In the genomic region with DNA sequence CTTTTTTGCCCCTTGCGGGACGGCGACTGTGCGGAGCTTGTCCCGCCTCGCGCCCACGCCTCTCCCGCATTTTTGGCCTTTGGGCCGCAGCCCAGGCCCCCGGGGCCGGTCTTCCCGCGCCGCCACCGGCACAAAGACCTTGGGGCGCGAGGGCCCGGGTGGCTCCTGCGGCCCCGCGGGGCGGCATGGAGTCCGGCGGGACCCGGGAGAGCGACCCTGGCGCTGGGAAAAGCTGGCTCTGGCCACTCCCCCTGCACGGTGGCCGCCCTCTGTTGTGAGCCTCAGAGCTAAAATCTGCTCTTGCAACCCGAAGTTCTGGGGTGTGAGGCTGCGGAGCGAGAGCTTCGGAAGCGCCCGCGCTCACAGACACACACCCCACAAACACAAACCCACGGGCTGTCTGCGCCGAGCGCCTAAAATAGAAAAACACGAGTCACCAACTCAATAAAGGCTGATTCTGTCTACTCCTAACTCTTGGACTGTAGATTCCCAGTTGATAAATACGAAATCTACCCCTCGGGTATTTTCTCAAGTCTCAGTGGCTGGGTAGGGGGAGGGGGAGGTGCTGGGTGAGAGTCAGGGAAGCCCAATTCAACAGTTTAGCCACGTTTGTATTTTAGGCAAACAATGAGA, we compare ENCODE assay signal across 8 cellular contexts. TPM values are rescaled to one million over a fixed set of nuclear protein-coding genes. Genes with fewer than 3 reads are reported as not detected.
DNase-seq lines count a peak whose midpoint lies in the region; FAIRE-seq and TF ChIP-seq lines count a peak whose summit lies in the region.

No MANE protein-coding gene starts in this region.

- peaks cover 17% of the 10 kb centered on the region for H3K4me1 ChIP-seq in skeletal muscle satellite cell (ENCODE audit: control insufficient read depth, insufficient read depth, low read length)

- no peak for TF ChIP-seq EP300 in Ishikawa (IDR thresholded peaks at IDR 0.05; ENCODE audit: borderline replicate concordance)

- no peak for TF ChIP-seq CTCF in RWPE1 (conservative IDR thresholded peaks at IDR 0.05; ENCODE audit: low read depth)
- TF ChIP-seq CTCF in brain (conservative IDR thresholded peaks at IDR 0.05): no peak

- H3K36me3 ChIP-seq in skeletal muscle satellite cell (ENCODE audit: insufficient read depth, low read length): no peaks in the 10 kb centered on the region

- no peak for FAIRE-seq in GM12891 (lab: Jason Lieb, UNC)

- peak overlapping the region; percentile 87 for H3K27ac ChIP-seq in RWPE1

- peaks cover 53% of the 10 kb centered on the region for H3K4me1 Mint-ChIP-seq in brain

- no peaks in the 10 kb centered on the region for H3K27me3 Mint-ChIP-seq in brain

- H3K4me2 ChIP-seq in skeletal muscle satellite cell (ENCODE audit: low read length): peak overlapping the region; percentile 85

- H3K36me3 Mint-ChIP-seq in brain: peaks cover 5% of the 10 kb centered on the region

- no peaks in the 10 kb centered on the region for H3K9me3 ChIP-seq in skeletal muscle satellite cell (replicated peaks; ENCODE audit: low read length)

- peak overlapping the region; percentile 88 to 99 (median 98) for H3K27ac Mint-ChIP-seq in brain

- TF ChIP-seq POLR2A in GM12891 (IDR thresholded peaks at IDR 0.05; ENCODE audit: low read depth, low read length): no peak

- peaks cover 0 to 6% (median 0%) of the 10 kb centered on the region in 5 experiments for H3K9me3 Mint-ChIP-seq in brain

- CTCF ChIA-PET in RWPE1 (lab: Yijun Ruan, JAX): interaction anchor here (0.6 to 0.7 kb wide), 2 partner anchors 86 to 531 kb away, joined by 3 to 6 read pairs; no protein-coding TSS in a partner anchor

- DNase-seq in 8988T: peak; percentile 77
- DNase-seq in GM12891 (ENCODE audit: insufficient read length, low spot score): peak; percentile 43
- peak; percentile 35 for DNase-seq in RWPE1 (ENCODE audit: low spot score)
- peak; percentile 76 for DNase-seq in iPS-NIHi11 (ENCODE audit: low spot score)
- DNase-seq in effector CD4-positive, alpha-beta T cell: no peak

- H3K9ac ChIP-seq in skeletal muscle satellite cell (ENCODE audit: low read depth, low read length): peak overlapping the region; percentile 78

- H3K4me3 Mint-ChIP-seq in brain: peak overlapping the region; percentile 91 to 95 (median 94)

- H3K27me3 ChIP-seq in skeletal muscle satellite cell (ENCODE audit: control insufficient read depth, insufficient read depth, low read length): peaks cover 12% of the 10 kb centered on the region

- POLR2A ChIA-PET in RWPE1 (lab: Yijun Ruan, JAX; ENCODE audit: low non-redundant PET): no interaction called here

- TF ChIP-seq RAD21 in Ishikawa (IDR thresholded peaks at IDR 0.05; ENCODE audit: low read depth): no peak

- peak overlapping the region; percentile 88 for H3K4me3 ChIP-seq in skeletal muscle satellite cell (ENCODE audit: low read length)

TF ChIP-seq in GM12891, 5 proteins besides CTCF, POLR2A, EP300 and RAD21:
- TF ChIP-seq POLR2AphosphoS5 (IDR thresholded peaks at IDR 0.05; ENCODE audit: low read depth, low read length) (no peak), TAF1 (IDR thresholded peaks at IDR 0.05; ENCODE audit: low read depth, low read length) (0 out of 2 replicates have a peak, but pooled peaks have one; percentile 13)

TF ChIP-seq in Ishikawa, 13 proteins besides CTCF, POLR2A, EP300 and RAD21:
- TF ChIP-seq EGR1 (IDR thresholded peaks at IDR 0.05) (peak; percentile 25; the same call in 1 of the 2 replicates), CEBPB (IDR thresholded peaks at IDR 0.05) (no peak), NFIC (IDR thresholded peaks at IDR 0.05) (no peak), ZBTB7A (IDR thresholded peaks at IDR 0.05; ENCODE audit: low read depth) (peak; percentile 74; the same call in 1 of the 2 replicates), TEAD4 (IDR thresholded peaks at IDR 0.05) (no peak; the same call in 1 of the 2 replicates), FOXM1 (IDR thresholded peaks at IDR 0.05; ENCODE audit: borderline replicate concordance, low read depth) (no peak), TCF12 (IDR thresholded peaks at IDR 0.05; ENCODE audit: low read depth) (peak; percentile 54; the same call in 1 of the 2 replicates), YY1 (IDR thresholded peaks at IDR 0.05; ENCODE audit: low read depth) (0 out of 2 replicates have a peak, but pooled peaks have one; percentile 19), CREB1 (IDR thresholded peaks at IDR 0.05; ENCODE audit: low read depth) (no peak), TAF1 (IDR thresholded peaks at IDR 0.05; ENCODE audit: low read depth) (no peak)
- TF ChIP-seq, protein P1, sequence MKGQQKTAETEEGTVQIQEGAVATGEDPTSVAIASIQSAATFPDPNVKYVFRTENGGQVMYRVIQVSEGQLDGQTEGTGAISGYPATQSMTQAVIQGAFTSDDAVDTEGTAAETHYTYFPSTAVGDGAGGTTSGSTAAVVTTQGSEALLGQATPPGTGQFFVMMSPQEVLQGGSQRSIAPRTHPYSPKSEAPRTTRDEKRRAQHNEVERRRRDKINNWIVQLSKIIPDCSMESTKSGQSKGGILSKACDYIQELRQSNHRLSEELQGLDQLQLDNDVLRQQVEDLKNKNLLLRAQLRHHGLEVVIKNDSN (IDR thresholded peaks at IDR 0.05): no peak
- TF ChIP-seq, protein P2, sequence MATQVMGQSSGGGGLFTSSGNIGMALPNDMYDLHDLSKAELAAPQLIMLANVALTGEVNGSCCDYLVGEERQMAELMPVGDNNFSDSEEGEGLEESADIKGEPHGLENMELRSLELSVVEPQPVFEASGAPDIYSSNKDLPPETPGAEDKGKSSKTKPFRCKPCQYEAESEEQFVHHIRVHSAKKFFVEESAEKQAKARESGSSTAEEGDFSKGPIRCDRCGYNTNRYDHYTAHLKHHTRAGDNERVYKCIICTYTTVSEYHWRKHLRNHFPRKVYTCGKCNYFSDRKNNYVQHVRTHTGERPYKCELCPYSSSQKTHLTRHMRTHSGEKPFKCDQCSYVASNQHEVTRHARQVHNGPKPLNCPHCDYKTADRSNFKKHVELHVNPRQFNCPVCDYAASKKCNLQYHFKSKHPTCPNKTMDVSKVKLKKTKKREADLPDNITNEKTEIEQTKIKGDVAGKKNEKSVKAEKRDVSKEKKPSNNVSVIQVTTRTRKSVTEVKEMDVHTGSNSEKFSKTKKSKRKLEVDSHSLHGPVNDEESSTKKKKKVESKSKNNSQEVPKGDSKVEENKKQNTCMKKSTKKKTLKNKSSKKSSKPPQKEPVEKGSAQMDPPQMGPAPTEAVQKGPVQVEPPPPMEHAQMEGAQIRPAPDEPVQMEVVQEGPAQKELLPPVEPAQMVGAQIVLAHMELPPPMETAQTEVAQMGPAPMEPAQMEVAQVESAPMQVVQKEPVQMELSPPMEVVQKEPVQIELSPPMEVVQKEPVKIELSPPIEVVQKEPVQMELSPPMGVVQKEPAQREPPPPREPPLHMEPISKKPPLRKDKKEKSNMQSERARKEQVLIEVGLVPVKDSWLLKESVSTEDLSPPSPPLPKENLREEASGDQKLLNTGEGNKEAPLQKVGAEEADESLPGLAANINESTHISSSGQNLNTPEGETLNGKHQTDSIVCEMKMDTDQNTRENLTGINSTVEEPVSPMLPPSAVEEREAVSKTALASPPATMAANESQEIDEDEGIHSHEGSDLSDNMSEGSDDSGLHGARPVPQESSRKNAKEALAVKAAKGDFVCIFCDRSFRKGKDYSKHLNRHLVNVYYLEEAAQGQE (IDR thresholded peaks at IDR 0.05; ENCODE audit: low read depth): 0 out of 2 replicates have a peak, but pooled peaks have one; percentile 11
- TF ChIP-seq, protein P3, sequence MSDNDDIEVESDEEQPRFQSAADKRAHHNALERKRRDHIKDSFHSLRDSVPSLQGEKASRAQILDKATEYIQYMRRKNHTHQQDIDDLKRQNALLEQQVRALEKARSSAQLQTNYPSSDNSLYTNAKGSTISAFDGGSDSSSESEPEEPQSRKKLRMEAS (IDR thresholded peaks at IDR 0.05): no peak
TF ChIP-seq in Ishikawa: peak in this region for 5.

RNA-seq across cellular contexts. Expression of a gene that starts 0.5 kb away (rescaled TPM):
- 8.8 TPM for polyA plus RNA-seq in GM12891 (2012; ENCODE audit: low read depth, missing spikeins)
- 6.2 TPM for polyA plus RNA-seq in brain (ENCODE audit: insufficient read depth, low read depth, low replicate concordance)
- total RNA-seq in skeletal muscle satellite cell (2012; rRNA removed): 3.5 and 4.3 TPM in 2 replicates
